In the genomic region with DNA sequence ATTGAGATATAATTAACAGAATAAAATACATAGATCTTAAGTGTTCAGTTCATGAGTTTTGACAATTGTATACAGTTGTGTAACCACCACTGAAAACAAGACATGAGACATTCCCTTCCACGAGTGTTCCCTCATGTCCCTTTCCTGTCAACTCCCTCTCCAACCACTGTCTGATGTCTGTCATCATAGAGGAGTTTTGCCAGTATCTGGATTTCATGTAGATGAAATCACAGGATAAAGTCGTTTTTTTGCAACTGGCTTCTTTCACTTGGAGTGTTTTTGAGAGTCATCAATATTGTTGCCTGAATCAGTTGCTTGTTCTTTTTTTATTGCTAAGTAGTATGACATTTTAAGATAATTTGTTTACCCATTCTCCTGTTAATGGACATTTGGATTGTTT, we compare ENCODE assay signal across 19 cellular contexts. TPM values are rescaled to one million over a fixed set of nuclear protein-coding genes. Genes with fewer than 3 reads are reported as not detected.
A peak's percentile ranks its signal among the peaks of the same experiment; 100 is the strongest.
DNase-seq lines count a peak whose midpoint lies in the region; ATAC-seq and TF ChIP-seq lines count a peak whose summit lies in the region.
"Had no signal": no experiment of that assay in that cellular context is flagged by ENCODE, and none has a peak within 500 bp of the region (broad histone marks: within the 10 kb centered on the region; RNA-seq: fewer than 3 reads in every experiment).

No MANE protein-coding gene starts in this region.

- POLR2A ChIA-PET in naive thymus-derived CD4-positive, alpha-beta T cell (lab: Charles Lee) = no interaction called here

- no peak overlapping the region for H4K91ac ChIP-seq in neuronal stem cell (ENCODE audit: low read depth, low read length, poor library complexity)

- intact Hi-C loops in heart left ventricle (cut with DNase I) (no loop called here), Right ventricle myocardium inferior (cut with DNase I) (no loop called here)
- intact Hi-C loops in naive thymus-derived CD4-positive, alpha-beta T cell (cut with micrococcal nuclease) = no loop called here

- ATAC-seq in heart left ventricle (peak in 3 of 4 donors; percentile 44 to 59 (median 47)), Right ventricle myocardium inferior (no peak), SK-N-SH treated with all-trans-retinoic acid at 6 μM for 48 hours (peak; percentile 50; the same call in 1 of the 3 replicates), GM21619 (IDR thresholded peaks at IDR 0.05; ENCODE audit: unreplicated experiment) (no peak)
- ATAC-seq in naive thymus-derived CD4-positive, alpha-beta T cell = no peak
- ATAC-seq in activated CD4-positive, CD25-positive, alpha-beta regulatory T cell treated with anti-CD3 and anti-CD28 coated beads, Interleukin-2, amount 50 U/mL, for 24 hours = no peak
- ATAC-seq: GM23338, HCT116, K562 had no signal

- peaks cover 3% of the 10 kb centered on the region for H3K79me1 ChIP-seq in neuronal stem cell (ENCODE audit: low read depth, low read length)

- H3K27ac Mint-ChIP-seq in naive thymus-derived CD4-positive, alpha-beta T cell = peak overlapping the region in 5 of 9 donors; percentile 15 to 63 (median 47)
- H3K27ac Mint-ChIP-seq: GM23338 had no signal

- H3K4me3 ChIP-seq in heart left ventricle = no peak overlapping the region
- no peak overlapping the region for H3K4me3 ChIP-seq in naive thymus-derived CD4-positive, alpha-beta T cell (ENCODE audit: low read length)
- no peak overlapping the region for H3K4me3 ChIP-seq in neuronal stem cell (ENCODE audit: low read length in 2 of 2)
- H3K4me3 ChIP-seq: GM23338, K562 had no signal

- H2AK5ac ChIP-seq in neuronal stem cell (ENCODE audit: low read depth, low read length) = no peak overlapping the region

- H3K4me1 Mint-ChIP-seq in naive thymus-derived CD4-positive, alpha-beta T cell = peaks cover 0 to 68% (median 47%) of the 10 kb centered on the region in 7 donors
- H3K4me1 Mint-ChIP-seq: CD14-positive monocyte, GM23338 had no signal

- H3K4ac ChIP-seq in neuronal stem cell (ENCODE audit: low read length) = no peak overlapping the region

- no peak overlapping the region for H3K14ac ChIP-seq in neuronal stem cell (ENCODE audit: low read length)

- H3K18ac ChIP-seq in neuronal stem cell (ENCODE audit: low read length) = no peak overlapping the region

- peaks cover 11 to 48% (median 35%) of the 10 kb centered on the region in 5 donors for H3K36me3 Mint-ChIP-seq in naive thymus-derived CD4-positive, alpha-beta T cell

- no peak overlapping the region for H2BK12ac ChIP-seq in neuronal stem cell (ENCODE audit: low read length)

- WGBS in heart left ventricle, 4 donors = 6 to 11% (median 10%) methylated on average over 2 of the region's 2 CpGs
- WGBS in neuronal stem cell (ENCODE audit: extremely low coverage in 2 of 2, insufficient read length in 2 of 2, insufficient replicate concordance in 1 of 2), 2 donors = no CpG with 5 or more reads among the region's 2 CpGs

- H3K27ac ChIP-seq in heart left ventricle (no peak overlapping the region), neuronal stem cell (replicated peaks; ENCODE audit: low read length) (no peak overlapping the region)
- no peak overlapping the region for H3K27ac ChIP-seq in naive thymus-derived CD4-positive, alpha-beta T cell (ENCODE audit: low read depth, low read length)

- no peak overlapping the region for H2BK5ac ChIP-seq in neuronal stem cell (ENCODE audit: low read length)

- H2AFZ ChIP-seq in neuronal stem cell (ENCODE audit: low read length) = no peak overlapping the region
- H2AFZ ChIP-seq: GM23338 had no signal

- CTCF ChIA-PET in naive thymus-derived CD4-positive, alpha-beta T cell (lab: Charles Lee) = no interaction called here

- H3K4me2 ChIP-seq in neuronal stem cell (ENCODE audit: insufficient read depth, low read length, poor library complexity, severe bottlenecking) = no peak overlapping the region
- H3K4me2 ChIP-seq: GM23338 had no signal

- no peak overlapping the region for H2BK15ac ChIP-seq in neuronal stem cell (ENCODE audit: low read length)

- TF ChIP-seq CTCF in heart left ventricle (IDR thresholded peaks at IDR 0.05) = no peak

- TF ChIP-seq POLR2A in heart left ventricle (IDR thresholded peaks at IDR 0.05) = no peak

- DNase-seq in heart left ventricle (no peak), Right ventricle myocardium inferior (ENCODE audit: missing footprints) (no peak), M059J (ENCODE audit: low read depth) (peak; percentile 32), neuronal stem cell (ENCODE audit: low spot score) (no peak)
- DNase-seq in naive thymus-derived CD4-positive, alpha-beta T cell = no peak
- DNase-seq: COR-L47; DMS53; MV-4-11; NCI-H146; NCI-H524 treated with DMSO at 0.1 percent for 48 hours; NK-92 treated with Interleukin-12 subunit alpha and Interleukin-12 subunit beta, amount 100 ng/mL, for 24 hours; SIG-M5 had no signal

- H3K4me1 ChIP-seq in heart left ventricle (peaks cover 0 to 28% (median 8%) of the 10 kb centered on the region in 12 donors), neuronal stem cell (ENCODE audit: control insufficient read depth in 2 of 2, insufficient read depth in 1 of 2, low read depth in 1 of 2, low read length in 2 of 2) (no peaks in the 10 kb centered on the region)
- H3K4me1 ChIP-seq in naive thymus-derived CD4-positive, alpha-beta T cell (ENCODE audit: control insufficient read depth in 2 of 2, insufficient read depth in 2 of 2, low read length in 2 of 2) = peaks cover 0 to 2% of the 10 kb centered on the region in 2 donors

- H3K36me3 ChIP-seq in heart left ventricle (no peaks in the 10 kb centered on the region), neuronal stem cell (replicated peaks in 1 of 2; ENCODE audit: control insufficient read depth in 2 of 2, insufficient read depth in 2 of 2, low read length in 2 of 2) (peaks cover 0 to 10% of the 10 kb centered on the region in 2 donors)
- H3K36me3 ChIP-seq in naive thymus-derived CD4-positive, alpha-beta T cell (ENCODE audit: control insufficient read depth in 2 of 3, insufficient read depth in 3 of 3, low read length in 3 of 3) = peaks cover 0 to 2% (median 0%) of the 10 kb centered on the region in 3 experiments

- no peak overlapping the region for H3K4me3 Mint-ChIP-seq in naive thymus-derived CD4-positive, alpha-beta T cell
- H3K4me3 Mint-ChIP-seq: CD14-positive monocyte, GM23338 had no signal

- H3K9me3 Mint-ChIP-seq in naive thymus-derived CD4-positive, alpha-beta T cell = peaks cover 0 to 12% (median 6%) of the 10 kb centered on the region in 11 donors

- H3K9ac ChIP-seq in neuronal stem cell (ENCODE audit: low read depth, low read length, poor library complexity) = no peak overlapping the region

- H3K9me3 ChIP-seq in heart left ventricle (peaks cover 0 to 4% (median 0%) of the 10 kb centered on the region in 12 donors), neuronal stem cell (replicated peaks in 1 of 2; ENCODE audit: control insufficient read depth in 2 of 2, insufficient read depth in 1 of 2, low read depth in 1 of 2, low read length in 2 of 2) (peaks cover 6 to 30% of the 10 kb centered on the region in 2 donors)
- no peaks in the 10 kb centered on the region for H3K9me3 ChIP-seq in naive thymus-derived CD4-positive, alpha-beta T cell (ENCODE audit: control insufficient read depth in 2 of 3, low read length in 3 of 3)

- no peak overlapping the region for H3K23ac ChIP-seq in neuronal stem cell (ENCODE audit: low read depth, low read length, poor library complexity)

- no peak overlapping the region for H4K8ac ChIP-seq in neuronal stem cell (ENCODE audit: low read depth, low read length)

- no peak overlapping the region for H2BK120ac ChIP-seq in neuronal stem cell (ENCODE audit: low read depth, low read length)

- H3K27me3 Mint-ChIP-seq in naive thymus-derived CD4-positive, alpha-beta T cell = no peaks in the 10 kb centered on the region

- H3K27me3 ChIP-seq in heart left ventricle (no peaks in the 10 kb centered on the region), neuronal stem cell (ENCODE audit: control insufficient read depth in 3 of 3, insufficient read depth in 3 of 3, low read depth in 1 of 3, low read length in 3 of 3) (no peaks in the 10 kb centered on the region)
- H3K27me3 ChIP-seq in naive thymus-derived CD4-positive, alpha-beta T cell (ENCODE audit: control insufficient read depth in 2 of 2, insufficient read depth in 2 of 2, low read length in 2 of 2) = no peaks in the 10 kb centered on the region

TF ChIP-seq in SK-N-SH treated with all-trans-retinoic acid at 6 μM for 48 hours, 23 proteins besides CTCF, POLR2A, EP300 and RAD21 (continues in another document):
- TF ChIP-seq ESRRG (CRISPR knock-in tag; IDR thresholded peaks at IDR 0.05) (peak; percentile 36; the same call in 1 of the 2 replicates), ISL1 (CRISPR knock-in tag; IDR thresholded peaks at IDR 0.05) (peak; percentile 90), TCF4 (CRISPR knock-in tag; IDR thresholded peaks at IDR 0.05; ENCODE audit: borderline replicate concordance) (peak; percentile 84), PPARA (CRISPR knock-in tag; IDR thresholded peaks at IDR 0.05; ENCODE audit: borderline replicate concordance) (no peak)
- TF ChIP-seq, protein P1, sequence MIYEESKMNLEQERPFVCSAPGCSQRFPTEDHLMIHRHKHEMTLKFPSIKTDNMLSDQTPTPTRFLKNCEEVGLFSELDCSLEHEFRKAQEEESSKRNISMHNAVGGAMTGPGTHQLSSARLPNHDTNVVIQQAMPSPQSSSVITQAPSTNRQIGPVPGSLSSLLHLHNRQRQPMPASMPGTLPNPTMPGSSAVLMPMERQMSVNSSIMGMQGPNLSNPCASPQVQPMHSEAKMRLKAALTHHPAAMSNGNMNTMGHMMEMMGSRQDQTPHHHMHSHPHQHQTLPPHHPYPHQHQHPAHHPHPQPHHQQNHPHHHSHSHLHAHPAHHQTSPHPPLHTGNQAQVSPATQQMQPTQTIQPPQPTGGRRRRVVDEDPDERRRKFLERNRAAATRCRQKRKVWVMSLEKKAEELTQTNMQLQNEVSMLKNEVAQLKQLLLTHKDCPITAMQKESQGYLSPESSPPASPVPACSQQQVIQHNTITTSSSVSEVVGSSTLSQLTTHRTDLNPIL (CRISPR knock-in tag; IDR thresholded peaks at IDR 0.05; ENCODE audit: low read depth) = no peak

RNA-seq across cellular contexts. Expression of a gene that starts 52.7 kb away (rescaled TPM):
- 100 to 1,000 TPM in 1 of 9 donors, 10 to 100 TPM in 8; 44.2 to 102 (median 61.5) TPM for total RNA-seq in heart left ventricle
- polyA plus RNA-seq in heart left ventricle = 10 to 100 TPM; 32.4 to 38.1 TPM
- 58.2 TPM for total RNA-seq in Right ventricle myocardium inferior
- 44.3 and 52.9 TPM in 2 replicates for total RNA-seq in M059J (2014; rRNA removed; shearing (Covaris generic))
- total RNA-seq in naive thymus-derived CD4-positive, alpha-beta T cell = 100 to 1,000 TPM in 3 of 5 experiments, 10 to 100 TPM in 2; 74.4 to 123 (median 101) TPM
- polyA plus RNA-seq in naive thymus-derived CD4-positive, alpha-beta T cell = 100 to 1,000 TPM; 136 to 137 TPM
- polyA plus RNA-seq in neuronal stem cell (2013, experiment 1 of 2) = 95.0 TPM
- polyA plus RNA-seq in neuronal stem cell (2013, experiment 2 of 2) = 105 TPM

Comparison
In these comparisons a context has a peak if more than half of its experiments do, and no peak if none do; other contexts are left out.
1. ATAC-seq: peak in heart left ventricle (3 of 4) and SK-N-SH treated with all-trans-retinoic acid at 6 μM for 48 hours (single experiment); none in Right ventricle myocardium inferior (single experiment), naive thymus-derived CD4-positive, alpha-beta T cell (single experiment), activated CD4-positive, CD25-positive, alpha-beta regulatory T cell treated with anti-CD3 and anti-CD28 coated beads, Interleukin-2, amount 50 U/mL, for 24 hours (0 of 2) and GM21619 (single experiment).